Comparison of ENCODE assay signal across 1 cellular context in genomic region chr17:72414967-72415853, GRCh38.
TF ChIP-seq lines count a peak whose summit lies in the region.

No MANE protein-coding gene starts in this region.

TF ChIP-seq in IMR-90, 13 proteins besides CTCF, POLR2A, EP300 and RAD21:
- TF ChIP-seq, protein P1, sequence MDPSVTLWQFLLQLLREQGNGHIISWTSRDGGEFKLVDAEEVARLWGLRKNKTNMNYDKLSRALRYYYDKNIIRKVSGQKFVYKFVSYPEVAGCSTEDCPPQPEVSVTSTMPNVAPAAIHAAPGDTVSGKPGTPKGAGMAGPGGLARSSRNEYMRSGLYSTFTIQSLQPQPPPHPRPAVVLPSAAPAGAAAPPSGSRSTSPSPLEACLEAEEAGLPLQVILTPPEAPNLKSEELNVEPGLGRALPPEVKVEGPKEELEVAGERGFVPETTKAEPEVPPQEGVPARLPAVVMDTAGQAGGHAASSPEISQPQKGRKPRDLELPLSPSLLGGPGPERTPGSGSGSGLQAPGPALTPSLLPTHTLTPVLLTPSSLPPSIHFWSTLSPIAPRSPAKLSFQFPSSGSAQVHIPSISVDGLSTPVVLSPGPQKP (IDR thresholded peaks at IDR 0.05; ENCODE audit: borderline replicate concordance, low read depth, low read length) = no peak
- no peak for TF ChIP-seq CEBPB (IDR thresholded peaks at IDR 0.05; ENCODE audit: low read depth, low read length)
- TF ChIP-seq MAZ (IDR thresholded peaks at IDR 0.05; ENCODE audit: borderline replicate concordance, low read depth, low read length) = no peak
- no peak for TF ChIP-seq FOS (IDR thresholded peaks at IDR 0.05; ENCODE audit: low read depth, low read length)
- TF ChIP-seq CHD1 (IDR thresholded peaks at IDR 0.05; ENCODE audit: low read depth, low read length) = no peak
- TF ChIP-seq BHLHE40 (IDR thresholded peaks at IDR 0.05; ENCODE audit: low read depth, low read length) = no peak
- no peak for TF ChIP-seq USF2 (IDR thresholded peaks at IDR 0.05; ENCODE audit: low read depth, low read length)
- no peak for TF ChIP-seq RCOR1 (IDR thresholded peaks at IDR 0.05; ENCODE audit: insufficient replicate concordance, low read length)
TF ChIP-seq in IMR-90: peak in this region for 0.
